Comparison of ENCODE assay signal across 17 cellular contexts in the genomic region with DNA sequence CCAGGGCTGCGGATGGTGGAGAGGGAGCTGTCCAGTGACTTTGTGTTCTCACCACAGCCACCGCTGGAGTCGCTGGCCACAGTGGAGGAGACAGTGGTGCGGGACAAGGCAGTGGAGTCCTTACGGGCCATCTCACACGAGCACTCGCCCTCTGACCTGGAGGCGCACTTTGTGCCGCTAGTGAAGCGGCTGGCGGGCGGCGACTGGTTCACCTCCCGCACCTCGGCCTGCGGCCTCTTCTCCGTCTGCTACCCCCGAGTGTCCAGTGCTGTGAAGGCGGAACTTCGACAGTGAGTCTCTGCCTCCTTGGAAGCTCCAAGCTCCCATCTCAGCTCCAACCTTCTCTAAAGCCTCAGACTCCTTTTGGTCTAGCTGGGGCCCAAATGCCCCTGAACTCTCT. TPM values are rescaled to one million over a fixed set of nuclear protein-coding genes. Genes with fewer than 3 reads are reported as not detected.
A peak's percentile ranks its signal among the peaks of the same experiment; 100 is the strongest.
DNase-seq lines count a peak whose midpoint lies in the region; ATAC-seq and TF ChIP-seq lines count a peak whose summit lies in the region.
"Had no signal": no experiment of that assay in that cellular context is flagged by ENCODE, and none has a peak within 500 bp of the region (broad histone marks: within the 10 kb centered on the region; RNA-seq: fewer than 3 reads in every experiment).

No MANE protein-coding gene starts in this region.

- TF ChIP-seq CTCF in Panc1 (IDR thresholded peaks at IDR 0.05) (no peak), WTC11 (IDR thresholded peaks at IDR 0.05) (no peak), endothelial cell (IDR thresholded peaks at IDR 0.05; ENCODE audit: unreplicated experiment) (no peak), MM.1S (IDR thresholded peaks at IDR 0.05; ENCODE audit: low read length) (no peak)

- no peak overlapping the region for H2AFZ ChIP-seq in MM.1S (ENCODE audit: low read length)
- H2AFZ ChIP-seq: GM23338 had no signal

- H3K27ac ChIP-seq in Panc1 (ENCODE audit: low read length) (no peak overlapping the region), MM.1S (ENCODE audit: low read length) (no peak overlapping the region)

- no peaks in the 10 kb centered on the region; the same call in 1 of the 2 replicates for H3K27me3 Mint-ChIP-seq in WTC11 (ENCODE audit: low read depth)
- peaks cover 3% of the 10 kb centered on the region for H3K27me3 Mint-ChIP-seq in endothelial cell (ENCODE audit: unreplicated experiment)
- H3K27me3 Mint-ChIP-seq: CD4-positive, alpha-beta memory T cell had no signal

- H3K9me3 ChIP-seq in Panc1 (ENCODE audit: control insufficient read depth, insufficient read depth, low read depth, low read length) (no peaks in the 10 kb centered on the region), MM.1S (replicated peaks; ENCODE audit: insufficient read depth, low read length) (no peaks in the 10 kb centered on the region)
- H3K9me3 ChIP-seq: HAP-1 had no signal

- no peaks in the 10 kb centered on the region for H3K4me1 Mint-ChIP-seq in WTC11
- H3K4me1 Mint-ChIP-seq in endothelial cell (ENCODE audit: unreplicated experiment), result no peaks in the 10 kb centered on the region
- H3K4me1 Mint-ChIP-seq: GM23338 had no signal

- DNase-seq in Panc1 (ENCODE audit: low read depth, low spot score) (no peak), WTC11 (ENCODE audit: low spot score) (no peak), endothelial cell (ENCODE audit: low spot score) (no peak), sciatic nerve (ENCODE audit: low spot score) (peak; percentile 36), H7 (no peak), head of caudate nucleus (no peak), MM.1S (no peak)
- DNase-seq: C1 segment of cervical spinal cord; Calu3; CD4-positive, alpha-beta memory T cell; COR-L47; DMS53; DMS79 treated with DMSO at 0.1 percent for 48 hours; GF-D8; HFFc6 had no signal

- peaks cover 86% of the 10 kb centered on the region for H3K36me3 Mint-ChIP-seq in WTC11
- H3K36me3 Mint-ChIP-seq in endothelial cell (ENCODE audit: low read depth, unreplicated experiment), result peaks cover 50% of the 10 kb centered on the region

- in situ Hi-C loops in Panc1 (cut with HindIII; ENCODE audit: low pct_unique_long_range_greater_than_20kb, low sequenced_read_pairs), result no loop called here

- intact Hi-C loops in Panc1 (cut with micrococcal nuclease; ENCODE audit: unreplicated experiment), result no loop called here
- intact Hi-C loops in sciatic nerve (cut with DNase I), result no loop called here
- intact Hi-C loops in head of caudate nucleus (cut with DNase I), result no loop called here

- H4K20me1 ChIP-seq in MM.1S (ENCODE audit: insufficient read depth, low read length), result no peaks in the 10 kb centered on the region

- no peak overlapping the region for H3K4me2 ChIP-seq in MM.1S (ENCODE audit: low read depth, low read length)
- H3K4me2 ChIP-seq: GM23338 had no signal

- H3K79me2 ChIP-seq in MM.1S (ENCODE audit: low read length), result peaks cover 35% of the 10 kb centered on the region

- no peak overlapping the region for H3K4me3 ChIP-seq in Panc1 (ENCODE audit: low read depth in 2 of 2, low read length in 2 of 2)
- no peak overlapping the region for H3K4me3 ChIP-seq in H7 (ENCODE audit: insufficient read depth, low read depth, low read length)
- no peak overlapping the region for H3K4me3 ChIP-seq in MM.1S (ENCODE audit: low read length)
- H3K4me3 ChIP-seq: GM23338, HAP-1 had no signal

- H3K36me3 ChIP-seq in Panc1 (ENCODE audit: control insufficient read depth, insufficient read depth, low read length) (peaks cover 16% of the 10 kb centered on the region), H7 (replicated peaks; ENCODE audit: control insufficient read depth, insufficient read depth, low read length) (peaks cover 54% of the 10 kb centered on the region), MM.1S (replicated peaks; ENCODE audit: insufficient read depth, low read length) (peaks cover 20% of the 10 kb centered on the region)

- CTCF ChIA-PET in Panc1 (lab: Charles Lee) (no interaction called here), WTC11 (lab: Charles Lee) (no interaction called here)

- no TSS peak for BruUV-seq in Panc1 (replicated peaks; lab: Mats Ljungman, UMichigan)

- H3K27me3 ChIP-seq in Panc1 (ENCODE audit: control insufficient read depth, insufficient read depth, low read length), result no peaks in the 10 kb centered on the region
- no peaks in the 10 kb centered on the region for H3K27me3 ChIP-seq in H7 (ENCODE audit: control insufficient read depth, insufficient read depth, low read length)
- no peaks in the 10 kb centered on the region for H3K27me3 ChIP-seq in MM.1S (replicated peaks; ENCODE audit: insufficient read depth, low read length)

- POLR2A ChIA-PET in Panc1 (lab: Charles Lee) (no interaction called here), WTC11 (lab: Charles Lee) (no interaction called here)

- H3K9ac ChIP-seq in MM.1S (ENCODE audit: low read length), result no peak overlapping the region

- no peak overlapping the region for H3K4me3 Mint-ChIP-seq in WTC11
- H3K4me3 Mint-ChIP-seq in endothelial cell (ENCODE audit: unreplicated experiment), result peak overlapping the region; percentile 14
- H3K4me3 Mint-ChIP-seq: GM23338, HFFc6 had no signal

- no peaks in the 10 kb centered on the region for H3F3A ChIP-seq in MM.1S (ENCODE audit: insufficient read depth, low read length)

- ATAC-seq in Panc1 (0 out of 2 replicates have a peak, but pooled peaks have one; percentile 35), WTC11 (no peak), sciatic nerve (no peak)
- ATAC-seq: GM23338 had no signal

- no peaks in the 10 kb centered on the region for H3K9me3 Mint-ChIP-seq in WTC11
- no peaks in the 10 kb centered on the region for H3K9me3 Mint-ChIP-seq in endothelial cell (ENCODE audit: unreplicated experiment)
- H3K9me3 Mint-ChIP-seq: CD4-positive, alpha-beta memory T cell; GM23338 had no signal

- no peak overlapping the region for H3K27ac Mint-ChIP-seq in WTC11
- no peak overlapping the region for H3K27ac Mint-ChIP-seq in endothelial cell (ENCODE audit: unreplicated experiment)
- H3K27ac Mint-ChIP-seq: GM23338, HFFc6 had no signal

- H3K9me2 ChIP-seq in MM.1S (replicated peaks; ENCODE audit: insufficient read depth, low read length), result no peaks in the 10 kb centered on the region

- no peaks in the 10 kb centered on the region for H3K4me1 ChIP-seq in Panc1 (ENCODE audit: control insufficient read depth, insufficient read depth, low read length)
- no peaks in the 10 kb centered on the region for H3K4me1 ChIP-seq in MM.1S (ENCODE audit: low read length)
- H3K4me1 ChIP-seq: HAP-1 had no signal

TF ChIP-seq in WTC11, 78 proteins besides CTCF, POLR2A, EP300 and RAD21:
- no peak for TF ChIP-seq ZNF219 (CRISPR knock-in tag; IDR thresholded peaks at IDR 0.05; ENCODE audit: borderline replicate concordance)
- TF ChIP-seq ZNF121 (CRISPR knock-in tag; IDR thresholded peaks at IDR 0.05), result peak; percentile 42; the same call in 1 of the 2 replicates

RNA-seq across cellular contexts. Expression of a gene that starts 21.4 kb away (rescaled TPM):
- total RNA-seq in Panc1 (2021; ENCODE audit: unreplicated experiment) (146 TPM), WTC11 (2021) (505 to 507 TPM (median 506 TPM) in 3 replicates), endothelial cell (ENCODE audit: unreplicated experiment) (302 TPM), sciatic nerve (139 TPM)
- polyA plus RNA-seq in Panc1 (2012; ENCODE audit: insufficient read length), result 347 TPM
- 439 and 477 TPM in 2 replicates for total RNA-seq in H7 (2014; rRNA removed; shearing (Covaris generic))

RNA-seq across cellular contexts. Expression of a gene that starts 39.8 kb away (rescaled TPM):
- total RNA-seq in Panc1 (2021; ENCODE audit: unreplicated experiment) (6.3 TPM), WTC11 (2021) (20.3 to 28.8 TPM (median 22.8 TPM) in 3 replicates), endothelial cell (ENCODE audit: unreplicated experiment) (15.4 TPM), sciatic nerve (19.7 TPM)
- polyA plus RNA-seq in Panc1 (2012; ENCODE audit: insufficient read length), result 1.7 TPM
- total RNA-seq in H7 (2014; rRNA removed; shearing (Covaris generic)), result 4.7 and 7.5 TPM in 2 replicates

RNA-seq across cellular contexts. Expression of a gene that starts 58.2 kb away (rescaled TPM):
- total RNA-seq in Panc1 (2021; ENCODE audit: unreplicated experiment) (13.9 TPM), WTC11 (2021) (30.4 to 32.9 TPM (median 31.4 TPM) in 3 replicates), endothelial cell (ENCODE audit: unreplicated experiment) (16.4 TPM), sciatic nerve (21.0 TPM)
- polyA plus RNA-seq in Panc1 (2012; ENCODE audit: insufficient read length), result 7.0 TPM
- 17.0 and 33.1 TPM in 2 replicates for total RNA-seq in H7 (2014; rRNA removed; shearing (Covaris generic))
